9 cellular contexts compared by ENCODE assay signal in genomic region chr1:36401602-36402517, GRCh38. TPM values are rescaled to one million over a fixed set of nuclear protein-coding genes. Genes with fewer than 3 reads are reported as not detected.
DNase-seq lines count a peak whose midpoint lies in the region; ATAC-seq, FAIRE-seq and TF ChIP-seq lines count a peak whose summit lies in the region.
"Had no signal": no experiment of that assay in that cellular context is flagged by ENCODE, and none has a peak within 500 bp of the region (broad histone marks: within the 10 kb centered on the region; RNA-seq: fewer than 3 reads in every experiment).

No MANE protein-coding gene starts in this region.

- H2AFZ ChIP-seq in K562 (ENCODE audit: low read depth, low read length) (peak overlapping the region; percentile 95), HepG2 (ENCODE audit: low read length) (no peak overlapping the region)

- peak overlapping the region; percentile 30 for H3K27ac Mint-ChIP-seq in activated naive CD4-positive, alpha-beta T cell treated with anti-CD3 and anti-CD28 coated beads for 36 hours
- H3K27ac Mint-ChIP-seq in activated naive CD4-positive, alpha-beta T cell treated with anti-CD3 and anti-CD28 coated beads, Interleukin-2, amount 10 ng/mL, durations not matched to agents 7 days and 5 days: no peak overlapping the region

- peaks cover 12% of the 10 kb centered on the region for H3K4me1 Mint-ChIP-seq in activated naive CD4-positive, alpha-beta T cell treated with anti-CD3 and anti-CD28 coated beads for 36 hours (ENCODE audit: low read depth)
- H3K4me1 Mint-ChIP-seq in activated naive CD4-positive, alpha-beta T cell treated with anti-CD3 and anti-CD28 coated beads, Interleukin-2, amount 10 ng/mL, durations not matched to agents 7 days and 5 days: peaks cover 27% of the 10 kb centered on the region

- H3K4me3 ChIP-seq in K562 (peak overlapping the region; percentile 49), HepG2 (replicated peaks in 1 of 3; ENCODE audit: insufficient read depth in 1 of 3, low read depth in 2 of 3, low read length in 3 of 3) (peak overlapping the region; percentile 58 to 89 (median 77); a peak in 5 of 6 replicates), transverse colon (peak overlapping the region in 2 of 4 donors; percentile 7 to 22)

- no peak overlapping the region for H3K4me3 Mint-ChIP-seq in activated naive CD4-positive, alpha-beta T cell treated with anti-CD3 and anti-CD28 coated beads for 36 hours
- H3K4me3 Mint-ChIP-seq in activated naive CD4-positive, alpha-beta T cell treated with anti-CD3 and anti-CD28 coated beads, Interleukin-2, amount 10 ng/mL, durations not matched to agents 7 days and 5 days: no peak overlapping the region

- no peaks in the 10 kb centered on the region for H3K9me3 Mint-ChIP-seq in activated naive CD4-positive, alpha-beta T cell treated with anti-CD3 and anti-CD28 coated beads for 36 hours
- H3K9me3 Mint-ChIP-seq in activated naive CD4-positive, alpha-beta T cell treated with anti-CD3 and anti-CD28 coated beads, Interleukin-2, amount 10 ng/mL, durations not matched to agents 7 days and 5 days: peaks cover 2% of the 10 kb centered on the region

- POLR2A ChIA-PET in K562 (lab: Yijun Ruan, JAX) (interaction anchor here (0.9 to 10.6 kb wide), 5 partner anchors 10 to 343 kb away, joined by 3 to 315 read pairs (median 4); partner anchors contain the start of gene STK40), HepG2 (lab: Yijun Ruan, JAX) (interaction anchor here (0.6 to 8.5 kb wide), 25 partner anchors 8 to 1406 kb away, joined by 3 to 391 read pairs (median 6); partner anchors contain the start of genes CSF3R, EVA1B, MRPS15 and OSCP1)

- ATAC-seq in K562 (no peak), HepG2 (no peak), HG03457 (IDR thresholded peaks at IDR 0.05; ENCODE audit: unreplicated experiment) (no peak), GM18858 (IDR thresholded peaks at IDR 0.05; ENCODE audit: unreplicated experiment) (no peak)

- BruUV-seq in K562 (replicated peaks; lab: Mats Ljungman, UMichigan): no TSS peak
- TSS peak; percentile 84 for BruUV-seq in HepG2 (replicated peaks; lab: Mats Ljungman, UMichigan)

- H3K36me3 ChIP-seq in K562 (ENCODE audit: control insufficient read depth, insufficient read depth, low read length) (no peaks in the 10 kb centered on the region), HepG2 (replicated peaks in 1 of 2; ENCODE audit: control insufficient read depth in 1 of 2, insufficient read depth in 2 of 2, low read length in 2 of 2) (no peaks in the 10 kb centered on the region), transverse colon (no peaks in the 10 kb centered on the region)

- H3K9me3 ChIP-seq in K562 (replicated peaks; ENCODE audit: control insufficient read depth, insufficient read depth, low read depth, low read length) (no peaks in the 10 kb centered on the region), HepG2 (ENCODE audit: low read length) (no peaks in the 10 kb centered on the region), transverse colon (no peaks in the 10 kb centered on the region)

- peaks cover 2% of the 10 kb centered on the region for H3K36me3 Mint-ChIP-seq in activated naive CD4-positive, alpha-beta T cell treated with anti-CD3 and anti-CD28 coated beads for 36 hours (ENCODE audit: low read depth)
- H3K36me3 Mint-ChIP-seq in activated naive CD4-positive, alpha-beta T cell treated with anti-CD3 and anti-CD28 coated beads, Interleukin-2, amount 10 ng/mL, durations not matched to agents 7 days and 5 days: peaks cover 6% of the 10 kb centered on the region

- DNase-seq in activated naive CD4-positive, alpha-beta T cell treated with anti-CD3 and anti-CD28 coated beads for 36 hours: no peak
- no peak for DNase-seq in activated naive CD4-positive, alpha-beta T cell treated with anti-CD3 and anti-CD28 coated beads, Interleukin-2, amount 10 ng/mL, durations not matched to agents 7 days and 5 days
- no peak for DNase-seq in K562 (ENCODE audit: extremely low read depth in 1 of 4, low spot score in 3 of 4)
- DNase-seq in HepG2 (ENCODE audit: low spot score): no peak
- peak; percentile 33 for DNase-seq in transverse colon
- DNase-seq in NCI-H1417 treated with DMSO at 0.1 percent for 48 hours (lab: John Stamatoyannopoulos, UW): no peak
- DNase-seq: Kasumi-1 had no signal

- peak overlapping the region; percentile 82 to 88 for H3K9ac ChIP-seq in K562 (ENCODE audit: insufficient read depth in 1 of 2, low read depth in 2 of 2, low read length in 2 of 2)
- peak overlapping the region; percentile 85 for H3K9ac ChIP-seq in HepG2 (ENCODE audit: insufficient read depth, low read depth, low read length)

- H3K4me2 ChIP-seq in K562 (ENCODE audit: insufficient read depth, low read length) (peak overlapping the region; percentile 89), HepG2 (ENCODE audit: low read depth, low read length) (peak overlapping the region; percentile 91)

- intact Hi-C loops in activated naive CD4-positive, alpha-beta T cell treated with anti-CD3 and anti-CD28 coated beads for 36 hours (cut with micrococcal nuclease): no loop called here
- intact Hi-C loops in K562 (cut with micrococcal nuclease): no loop called here
- intact Hi-C loops in HepG2 (cut with micrococcal nuclease; ENCODE audit: unreplicated experiment): no loop called here
- intact Hi-C loops in transverse colon (cut with DNase I; ENCODE audit: low total_unique reads): no loop called here

- H3K27ac ChIP-seq in K562 (ENCODE audit: extremely low read depth, low read depth, low read length) (peak overlapping the region; percentile 87), HepG2 (ENCODE audit: extremely low read length, insufficient read depth, low read length) (peak overlapping the region; percentile 87), transverse colon (peak overlapping the region; percentile 41 to 78 (median 59))

- WGBS in K562 (ENCODE audit: insufficient coverage, low coverage, missing lambda C conversion rate): 73% methylated on average over 11 of the region's 12 CpGs
- WGBS in HepG2 (ENCODE audit: low lambda C conversion rate): 53% methylated on average over 7 of the region's 12 CpGs
- WGBS in transverse colon (ENCODE audit: low coverage in 1 of 2), 2 donors: 87% methylated on average over 12 of the region's 12 CpGs; no CpG with 5 or more reads in 1 of the 2 donors

- FAIRE-seq in K562 (lab: Jason Lieb, UNC) (no peak), HepG2 (lab: Jason Lieb, UNC) (no peak)

- H3K27me3 Mint-ChIP-seq in activated naive CD4-positive, alpha-beta T cell treated with anti-CD3 and anti-CD28 coated beads for 36 hours (ENCODE audit: low read depth): no peaks in the 10 kb centered on the region
- peaks cover 12% of the 10 kb centered on the region for H3K27me3 Mint-ChIP-seq in activated naive CD4-positive, alpha-beta T cell treated with anti-CD3 and anti-CD28 coated beads, Interleukin-2, amount 10 ng/mL, durations not matched to agents 7 days and 5 days

- CTCF ChIA-PET in activated naive CD4-positive, alpha-beta T cell treated with anti-CD3 and anti-CD28 coated beads for 36 hours (lab: Charles Lee): interaction anchor here (0.6 to 2.4 kb wide), 3 partner anchors 15 to 22 kb away, joined by 3 to 6 read pairs (median 3); no protein-coding TSS in a partner anchor
- CTCF ChIA-PET in activated naive CD4-positive, alpha-beta T cell treated with anti-CD3 and anti-CD28 coated beads, Interleukin-2, amount 10 ng/mL, durations not matched to agents 7 days and 5 days (lab: Charles Lee): interaction anchor here (1.0 kb wide), 1 partner anchor 11 kb away, joined by 4 read pairs; no protein-coding TSS in a partner anchor
- CTCF ChIA-PET in K562 (lab: Yijun Ruan, JAX; ENCODE audit: low intra/inter-chr PET ratio) (interaction anchor here (0.6 kb wide), 1 partner anchor 33 kb away, joined by 3 read pairs; no protein-coding TSS in a partner anchor), HepG2 (lab: Yijun Ruan, JAX; ENCODE audit: low intra/inter-chr PET ratio, low total read pairs) (no interaction called here)

- peaks cover 18 to 38% of the 10 kb centered on the region in 2 experiments; a peak in 4 of 5 replicates for H3K4me1 ChIP-seq in K562 (replicated peaks in 1 of 2; ENCODE audit: control insufficient read depth in 2 of 2, insufficient read depth in 2 of 2, low read length in 2 of 2)
- H3K4me1 ChIP-seq in HepG2 (ENCODE audit: insufficient read depth, low read length): peaks cover 32% of the 10 kb centered on the region
- H3K4me1 ChIP-seq in transverse colon: peaks cover 0 to 9% (median 6%) of the 10 kb centered on the region in 4 donors

- H3K9me1 ChIP-seq in K562 (ENCODE audit: control insufficient read depth, insufficient read depth, low read length): no peaks in the 10 kb centered on the region

- in situ Hi-C loops in K562 (cut with MboI) (no loop called here), HepG2 (cut with HindIII; ENCODE audit: extremely low pct_ligation_motif_present, low pct_unique_long_range_greater_than_20kb) (no loop called here), transverse colon (cut with MboI; ENCODE audit: low pct_ligation_motif_present in 1 of 4, low pct_unique_long_range_greater_than_20kb in 1 of 4, low sequenced_read_pairs in 3 of 4) (loop anchor here in 2 of 4 donors (25.0 kb wide), 2 partner anchors 215 to 290 kb away; no protein-coding TSS in a partner anchor)

- no peaks in the 10 kb centered on the region for H3K27me3 ChIP-seq in K562 (ENCODE audit: control insufficient read depth in 2 of 2, insufficient read depth in 2 of 2, low read length in 2 of 2)
- no peaks in the 10 kb centered on the region; a peak in 1 of 5 replicates for H3K27me3 ChIP-seq in HepG2 (ENCODE audit: control insufficient read depth in 1 of 2, insufficient read depth in 2 of 2, low read length in 2 of 2)
- H3K27me3 ChIP-seq in transverse colon: no peaks in the 10 kb centered on the region

- H3K79me2 ChIP-seq in K562 (ENCODE audit: control insufficient read depth, insufficient read depth, low read length): peaks cover 14% of the 10 kb centered on the region
- H3K79me2 ChIP-seq in HepG2 (ENCODE audit: insufficient read depth, low read length): peaks cover 7% of the 10 kb centered on the region

- TF ChIP-seq RAD21 in K562 (CRISPR knock-in tag; conservative IDR thresholded peaks at IDR 0.05 in 1 of 2, IDR thresholded peaks at IDR 0.05 in 1 of 2) (no peak), HepG2 (CRISPR knock-in tag; IDR thresholded peaks at IDR 0.05) (no peak)

- no peak for TF ChIP-seq CTCF in K562 (IDR thresholded peaks at IDR 0.05 in 2 of 3, conservative IDR thresholded peaks at IDR 0.05 in 1 of 3; ENCODE audit: insufficient read depth in 2 of 3, low read depth in 1 of 3, low read length in 3 of 3)
- no peak for TF ChIP-seq CTCF in HepG2 (CRISPR knock-in tag; IDR thresholded peaks at IDR 0.05)
- TF ChIP-seq CTCF in transverse colon (IDR thresholded peaks at IDR 0.05): no peak

- H4K20me1 ChIP-seq in K562 (replicated peaks; ENCODE audit: control insufficient read depth, insufficient read depth, low read length) (no peaks in the 10 kb centered on the region), HepG2 (ENCODE audit: insufficient read depth, low read length) (no peaks in the 10 kb centered on the region)

- no peak for TF ChIP-seq EP300 in K562 (IDR thresholded peaks at IDR 0.05; ENCODE audit: low read length)
- no peak for TF ChIP-seq EP300 in HepG2 (IDR thresholded peaks at IDR 0.05; ENCODE audit: low read depth in 2 of 2, low read length in 2 of 2)
- TF ChIP-seq EP300 in HepG2 (CRISPR knock-in tag; IDR thresholded peaks at IDR 0.05; ENCODE audit: borderline replicate concordance): no peak
- no peak for TF ChIP-seq EP300 in transverse colon (IDR thresholded peaks at IDR 0.05; ENCODE audit: low read depth)

- TF ChIP-seq POLR2A in K562 (conservative IDR thresholded peaks at IDR 0.05) (no peak), HepG2 (IDR thresholded peaks at IDR 0.05; ENCODE audit: insufficient read depth in 1 of 2, low read depth in 2 of 2, low read length in 2 of 2) (no peak), transverse colon (IDR thresholded peaks at IDR 0.05) (no peak)

RNA-seq across cellular contexts. Expression of gene LSM10, which starts 4.2 kb away (rescaled TPM):
- 10 to 100 TPM; 33.5 to 36.5 TPM for total RNA-seq in activated naive CD4-positive, alpha-beta T cell treated with anti-CD3 and anti-CD28 coated beads for 36 hours
- total RNA-seq in K562 (2011; cell fraction: chromatin; rRNA removed; ENCODE audit: low replicate concordance): 20.5 and 63.8 TPM in 2 replicates
- total RNA-seq in K562 (2011; cell fraction: nucleolus; rRNA removed): 55.5 and 59.9 TPM in 2 replicates
- 40.9 and 45.8 TPM in 2 replicates for total RNA-seq in K562 (2011; cell fraction: nucleoplasm; rRNA removed)
- total RNA-seq in K562 (2014; rRNA removed) (68.9 and 94.6 TPM in 2 replicates), K562 (2014; rRNA removed; fragmentation: Illumina TruSeq; extraction: Trizol) (9.8 and 13.2 TPM in 2 replicates), K562 (2015; rRNA removed; fragmentation: Illumina TruSeq; extraction: Trizol) (21.8 and 23.3 TPM in 2 replicates), K562 (2021) (85.7 and 88.0 TPM in 2 replicates), HepG2 (2016; rRNA removed; fragmentation: Illumina TruSeq; extraction: Trizol) (14.0 and 17.0 TPM in 2 replicates), transverse colon (10 to 100 TPM in 3 of 4 donors, not detected in 1; 25.4 to 59.8 (median 32.9) TPM)
- polyA plus RNA-seq in K562 (2011; rRNA removed) (91.4 and 95.2 TPM in 2 replicates), K562 (2014; fragmentation: Illumina TruSeq; extraction: Trizol) (122 and 153 TPM in 2 replicates), K562 (2014; fragmentation: Nextera tagmentation; extraction: Ambion mirVana) (10 to 100 TPM; 34.8 to 56.9 TPM), K562 (2014; rRNA removed) (146 and 168 TPM in 2 replicates), HepG2 (2011; rRNA removed) (52.0 and 61.6 TPM in 2 replicates)
- polyA plus RNA-seq in K562 (2011; cell fraction: cytosol; rRNA removed): 111 and 190 TPM in 2 replicates
- 44.9 and 48.3 TPM in 2 replicates for polyA plus RNA-seq in K562 (2011; cell fraction: nucleus; rRNA removed)
- 91.2 and 105 TPM in 2 replicates for polyA plus RNA-seq in K562 (2012)
- 26.2 and 41.8 TPM in 2 replicates for polyA minus RNA-seq in K562 (2011; rRNA and poly(A)+ RNA removed)
- polyA minus RNA-seq in K562 (2011; cell fraction: cytosol; rRNA and poly(A)+ RNA removed): 26.6 and 38.0 TPM in 2 replicates
- polyA minus RNA-seq in K562 (2011; cell fraction: nucleus; rRNA and poly(A)+ RNA removed): 17.1 and 23.5 TPM in 2 replicates
- total RNA-seq in HepG2 (2016; cell fraction: cytosol; rRNA removed; fragmentation: Illumina TruSeq; extraction: Trizol; ENCODE audit: low read depth): 56.5 and 60.8 TPM in 2 replicates
- 14.8 TPM in 2 replicates for total RNA-seq in HepG2 (2016; cell fraction: insoluble cytoplasmic fraction; rRNA removed; fragmentation: Illumina TruSeq; extraction: Trizol)
- total RNA-seq in HepG2 (2016; cell fraction: membrane; rRNA removed; fragmentation: Illumina TruSeq; extraction: Trizol): 50.9 and 52.1 TPM in 2 replicates
- total RNA-seq in HepG2 (2016; cell fraction: nucleus; rRNA removed; fragmentation: Illumina TruSeq; extraction: Trizol): 6.1 and 9.2 TPM in 2 replicates
- 52.4 and 63.1 TPM in 2 replicates for polyA plus RNA-seq in HepG2 (2011; cell fraction: cytosol; rRNA removed)
- polyA plus RNA-seq in HepG2 (2011; cell fraction: nucleus; rRNA removed): 18.3 and 21.3 TPM in 2 replicates
- 22.5 and 35.0 TPM in 2 replicates for polyA plus RNA-seq in HepG2 (2012)
- 247 and 272 TPM in 2 replicates for polyA plus RNA-seq in HepG2 (2016; cell fraction: cytosol; fragmentation: Illumina TruSeq; extraction: Trizol; ENCODE audit: low read depth)
- polyA plus RNA-seq in HepG2 (2016; cell fraction: insoluble cytoplasmic fraction; fragmentation: Illumina TruSeq; extraction: Trizol; ENCODE audit: low read depth): 57.9 and 60.5 TPM in 2 replicates
- polyA plus RNA-seq in HepG2 (2016; cell fraction: membrane; fragmentation: Illumina TruSeq; extraction: Trizol; ENCODE audit: low read depth): 158 and 176 TPM in 2 replicates
- polyA plus RNA-seq in HepG2 (2016; cell fraction: nucleus; fragmentation: Illumina TruSeq; extraction: Trizol; ENCODE audit: insufficient read depth, low read depth): 38.1 and 40.1 TPM in 2 replicates
- 38.9 and 99.2 TPM in 2 replicates for polyA minus RNA-seq in HepG2 (2011; rRNA and poly(A)+ RNA removed; ENCODE audit: low replicate concordance)
- 11.0 and 14.3 TPM in 2 replicates for polyA minus RNA-seq in HepG2 (2011; cell fraction: cytosol; rRNA and poly(A)+ RNA removed)
- 9.0 and 11.3 TPM in 2 replicates for polyA minus RNA-seq in HepG2 (2011; cell fraction: nucleus; rRNA and poly(A)+ RNA removed)

RNA-seq across cellular contexts. Expression of gene STK40, which starts 16.1 kb away (rescaled TPM):
- 10 to 100 TPM; 39.6 to 40.6 TPM for total RNA-seq in activated naive CD4-positive, alpha-beta T cell treated with anti-CD3 and anti-CD28 coated beads for 36 hours
- total RNA-seq in K562 (2011; cell fraction: chromatin; rRNA removed; ENCODE audit: low replicate concordance): 24.8 and 55.6 TPM in 2 replicates
- total RNA-seq in K562 (2011; cell fraction: nucleolus; rRNA removed): 29.2 and 31.0 TPM in 2 replicates
- 30.9 and 40.1 TPM in 2 replicates for total RNA-seq in K562 (2011; cell fraction: nucleoplasm; rRNA removed)
- total RNA-seq in K562 (2014; rRNA removed) (39.1 and 55.1 TPM in 2 replicates), K562 (2014; rRNA removed; fragmentation: Illumina TruSeq; extraction: Trizol) (18.5 and 22.8 TPM in 2 replicates), K562 (2015; rRNA removed; fragmentation: Illumina TruSeq; extraction: Trizol) (27.1 and 27.6 TPM in 2 replicates), K562 (2021) (90.1 and 94.3 TPM in 2 replicates), HepG2 (2016; rRNA removed; fragmentation: Illumina TruSeq; extraction: Trizol) (33.8 and 40.1 TPM in 2 replicates), transverse colon (100 to 1,000 TPM in 1 of 4 donors, 10 to 100 TPM in 3; 34.0 to 154 (median 44.3) TPM)
- polyA plus RNA-seq in K562 (2011; rRNA removed) (57.8 and 73.8 TPM in 2 replicates), K562 (2014; fragmentation: Illumina TruSeq; extraction: Trizol) (62.9 and 78.0 TPM in 2 replicates), K562 (2014; fragmentation: Nextera tagmentation; extraction: Ambion mirVana) (1 to 10 TPM in 1 of 2 experiments, under 1 TPM in 1; 0.69 to 1.7 TPM), K562 (2014; rRNA removed) (59.0 and 63.1 TPM in 2 replicates), HepG2 (2011; rRNA removed) (35.1 and 49.2 TPM in 2 replicates)
- 46.1 and 62.2 TPM in 2 replicates for polyA plus RNA-seq in K562 (2011; cell fraction: cytosol; rRNA removed)
- polyA plus RNA-seq in K562 (2011; cell fraction: nucleus; rRNA removed): 37.6 and 46.3 TPM in 2 replicates
- polyA plus RNA-seq in K562 (2012): 62.9 and 132 TPM in 2 replicates
- 49.4 and 58.5 TPM in 2 replicates for polyA minus RNA-seq in K562 (2011; rRNA and poly(A)+ RNA removed)
- polyA minus RNA-seq in K562 (2011; cell fraction: cytosol; rRNA and poly(A)+ RNA removed): 25.9 and 28.4 TPM in 2 replicates
- polyA minus RNA-seq in K562 (2011; cell fraction: nucleus; rRNA and poly(A)+ RNA removed): 9.8 and 13.2 TPM in 2 replicates
- total RNA-seq in HepG2 (2016; cell fraction: cytosol; rRNA removed; fragmentation: Illumina TruSeq; extraction: Trizol; ENCODE audit: low read depth): 24.9 and 25.5 TPM in 2 replicates
- total RNA-seq in HepG2 (2016; cell fraction: insoluble cytoplasmic fraction; rRNA removed; fragmentation: Illumina TruSeq; extraction: Trizol): 32.8 and 34.8 TPM in 2 replicates
- 68.1 and 69.3 TPM in 2 replicates for total RNA-seq in HepG2 (2016; cell fraction: membrane; rRNA removed; fragmentation: Illumina TruSeq; extraction: Trizol)
- total RNA-seq in HepG2 (2016; cell fraction: nucleus; rRNA removed; fragmentation: Illumina TruSeq; extraction: Trizol): 19.0 and 20.3 TPM in 2 replicates
- 30.7 and 33.6 TPM in 2 replicates for polyA plus RNA-seq in HepG2 (2011; cell fraction: cytosol; rRNA removed)
- 35.7 and 39.3 TPM in 2 replicates for polyA plus RNA-seq in HepG2 (2011; cell fraction: nucleus; rRNA removed)
- 32.0 and 37.7 TPM in 2 replicates for polyA plus RNA-seq in HepG2 (2012)
- 28.6 and 31.6 TPM in 2 replicates for polyA plus RNA-seq in HepG2 (2016; cell fraction: cytosol; fragmentation: Illumina TruSeq; extraction: Trizol; ENCODE audit: low read depth)
- 42.6 and 52.9 TPM in 2 replicates for polyA plus RNA-seq in HepG2 (2016; cell fraction: insoluble cytoplasmic fraction; fragmentation: Illumina TruSeq; extraction: Trizol; ENCODE audit: low read depth)
- polyA plus RNA-seq in HepG2 (2016; cell fraction: membrane; fragmentation: Illumina TruSeq; extraction: Trizol; ENCODE audit: low read depth): 71.6 and 77.6 TPM in 2 replicates
- polyA plus RNA-seq in HepG2 (2016; cell fraction: nucleus; fragmentation: Illumina TruSeq; extraction: Trizol; ENCODE audit: insufficient read depth, low read depth): 39.8 and 45.0 TPM in 2 replicates
- 14.8 and 47.6 TPM in 2 replicates for polyA minus RNA-seq in HepG2 (2011; rRNA and poly(A)+ RNA removed; ENCODE audit: low replicate concordance)
- polyA minus RNA-seq in HepG2 (2011; cell fraction: cytosol; rRNA and poly(A)+ RNA removed): 15.3 and 21.4 TPM in 2 replicates
- 8.6 and 8.8 TPM in 2 replicates for polyA minus RNA-seq in HepG2 (2011; cell fraction: nucleus; rRNA and poly(A)+ RNA removed)

RNA-seq across cellular contexts. Expression of gene OSCP1, which starts 48.4 kb away (rescaled TPM):
- total RNA-seq in activated naive CD4-positive, alpha-beta T cell treated with anti-CD3 and anti-CD28 coated beads for 36 hours: 1 to 10 TPM; 2.2 to 2.6 TPM
- total RNA-seq in K562 (2011; cell fraction: chromatin; rRNA removed; ENCODE audit: low replicate concordance): 0.74 TPM in 1 of 2 replicates, not detected in the other
- not detected in 2 replicates for total RNA-seq in K562 (2011; cell fraction: nucleolus; rRNA removed)
- not detected in 2 replicates for total RNA-seq in K562 (2011; cell fraction: nucleoplasm; rRNA removed)
- total RNA-seq in K562 (2014; rRNA removed) (0.36 TPM in 1 of 2 replicates, not detected in the other), K562 (2014; rRNA removed; fragmentation: Illumina TruSeq; extraction: Trizol) (not detected in 2 replicates), K562 (2015; rRNA removed; fragmentation: Illumina TruSeq; extraction: Trizol) (0.40 TPM in 1 of 2 replicates, not detected in the other), K562 (2021) (not detected in 2 replicates), HepG2 (2016; rRNA removed; fragmentation: Illumina TruSeq; extraction: Trizol) (0.60 and 0.86 TPM in 2 replicates), transverse colon (1 to 10 TPM in 3 of 4 donors, not detected in 1; 1.2 to 4.8 (median 3.7) TPM)
- polyA plus RNA-seq in K562 (2011; rRNA removed) (0.12 and 0.15 TPM in 2 replicates), K562 (2014; fragmentation: Illumina TruSeq; extraction: Trizol) (0.22 and 0.30 TPM in 2 replicates), K562 (2014; fragmentation: Nextera tagmentation; extraction: Ambion mirVana) (not detected), K562 (2014; rRNA removed) (not detected in 2 replicates), HepG2 (2011; rRNA removed) (0.84 and 0.85 TPM in 2 replicates)
- 0.35 TPM in 1 of 2 replicates, not detected in the other for polyA plus RNA-seq in K562 (2011; cell fraction: cytosol; rRNA removed)
- 0.46 TPM in 1 of 2 replicates, not detected in the other for polyA plus RNA-seq in K562 (2011; cell fraction: nucleus; rRNA removed)
- polyA plus RNA-seq in K562 (2012): 0.42 and 0.50 TPM in 2 replicates
- polyA minus RNA-seq in K562 (2011; rRNA and poly(A)+ RNA removed): not detected in 2 replicates
- polyA minus RNA-seq in K562 (2011; cell fraction: cytosol; rRNA and poly(A)+ RNA removed): not detected in 2 replicates
- polyA minus RNA-seq in K562 (2011; cell fraction: nucleus; rRNA and poly(A)+ RNA removed): 0.33 TPM in 1 of 2 replicates, not detected in the other
- 0.71 and 1.1 TPM in 2 replicates for total RNA-seq in HepG2 (2016; cell fraction: cytosol; rRNA removed; fragmentation: Illumina TruSeq; extraction: Trizol; ENCODE audit: low read depth)
- 1.0 and 1.6 TPM in 2 replicates for total RNA-seq in HepG2 (2016; cell fraction: insoluble cytoplasmic fraction; rRNA removed; fragmentation: Illumina TruSeq; extraction: Trizol)
- total RNA-seq in HepG2 (2016; cell fraction: membrane; rRNA removed; fragmentation: Illumina TruSeq; extraction: Trizol): 0.72 and 1.4 TPM in 2 replicates
- total RNA-seq in HepG2 (2016; cell fraction: nucleus; rRNA removed; fragmentation: Illumina TruSeq; extraction: Trizol): 0.34 and 1.4 TPM in 2 replicates
- 0.46 and 0.48 TPM in 2 replicates for polyA plus RNA-seq in HepG2 (2011; cell fraction: cytosol; rRNA removed)
- 0.23 and 0.93 TPM in 2 replicates for polyA plus RNA-seq in HepG2 (2011; cell fraction: nucleus; rRNA removed)
- 1.3 TPM in 2 replicates for polyA plus RNA-seq in HepG2 (2012)
- polyA plus RNA-seq in HepG2 (2016; cell fraction: cytosol; fragmentation: Illumina TruSeq; extraction: Trizol; ENCODE audit: low read depth): 0.35 and 0.55 TPM in 2 replicates
- 0.72 and 0.93 TPM in 2 replicates for polyA plus RNA-seq in HepG2 (2016; cell fraction: insoluble cytoplasmic fraction; fragmentation: Illumina TruSeq; extraction: Trizol; ENCODE audit: low read depth)
- polyA plus RNA-seq in HepG2 (2016; cell fraction: membrane; fragmentation: Illumina TruSeq; extraction: Trizol; ENCODE audit: low read depth): 0.69 and 1.2 TPM in 2 replicates
- 1.1 and 1.4 TPM in 2 replicates for polyA plus RNA-seq in HepG2 (2016; cell fraction: nucleus; fragmentation: Illumina TruSeq; extraction: Trizol; ENCODE audit: insufficient read depth, low read depth)
- polyA minus RNA-seq in HepG2 (2011; rRNA and poly(A)+ RNA removed; ENCODE audit: low replicate concordance): 0.56 and 3.7 TPM in 2 replicates
- 0.62 TPM in 1 of 2 replicates, not detected in the other for polyA minus RNA-seq in HepG2 (2011; cell fraction: cytosol; rRNA and poly(A)+ RNA removed)
- 1.4 and 2.0 TPM in 2 replicates for polyA minus RNA-seq in HepG2 (2011; cell fraction: nucleus; rRNA and poly(A)+ RNA removed)
